11 cellular contexts compared by ENCODE assay signal in the genomic region with DNA sequence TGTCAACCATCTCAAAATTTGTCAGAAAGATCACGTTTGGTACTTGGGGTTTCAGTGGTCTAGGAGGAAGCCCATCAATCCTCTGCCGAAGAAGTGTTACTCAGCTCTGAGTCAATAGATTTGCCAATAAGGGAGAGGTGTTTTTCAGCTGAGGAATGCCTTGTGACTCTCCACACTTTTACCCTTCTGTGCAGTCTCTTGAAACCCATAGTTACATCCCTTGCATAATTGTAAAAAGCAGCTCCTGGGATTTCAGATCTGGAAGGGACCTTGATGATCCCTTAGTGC. TPM values are rescaled to one million over a fixed set of nuclear protein-coding genes. Genes with fewer than 3 reads are reported as not detected.
A peak's percentile ranks its signal among the peaks of the same experiment; 100 is the strongest.
DNase-seq lines count a peak whose midpoint lies in the region; ATAC-seq and TF ChIP-seq lines count a peak whose summit lies in the region.
"Had no signal": no experiment of that assay in that cellular context is flagged by ENCODE, and none has a peak within 500 bp of the region (broad histone marks: within the 10 kb centered on the region; RNA-seq: fewer than 3 reads in every experiment).

No MANE protein-coding gene starts in this region.

- DNase-seq in activated CD4-positive, CD25-positive, alpha-beta regulatory T cell (lab: John Stamatoyannopoulos, UW) = no peak
- peak; percentile 84 for DNase-seq in RWPE1 (ENCODE audit: low spot score)
- peak; percentile 51 for DNase-seq in fibroblast of gingiva (ENCODE audit: low read depth)
- DNase-seq in stromal cell of bone marrow (ENCODE audit: low read depth) = peak; percentile 68
- no peak for DNase-seq in activated gamma-delta T cell treated with Interleukin-2 at 50 U/mL for 16 hours
- no peak for DNase-seq in NCI-H1048 (lab: John Stamatoyannopoulos, UW)
- DNase-seq in MG63 = no peak
- DNase-seq: 8988T; naive thymus-derived CD8-positive, alpha-beta T cell had no signal

- no peak overlapping the region for H3K4me3 ChIP-seq in MG63
- H3K4me3 ChIP-seq: cardiac muscle cell had no signal

- no peaks in the 10 kb centered on the region for H3K36me3 ChIP-seq in MG63
- H3K36me3 ChIP-seq: cardiac muscle cell had no signal

- ATAC-seq in activated CD4-positive, CD25-positive, alpha-beta regulatory T cell treated with anti-CD3 and anti-CD28 coated beads, Interleukin-2, amount 50 U/mL, for 24 hours = peak; percentile 36 to 47
- ATAC-seq: naive thymus-derived CD8-positive, alpha-beta T cell had no signal

- H3K9me3 ChIP-seq in MG63 = no peaks in the 10 kb centered on the region

- CTCF ChIA-PET in RWPE1 (lab: Yijun Ruan, JAX) = interaction anchor here (0.5 kb wide), 1 partner anchor 35 kb away, joined by 5 read pairs; no protein-coding TSS in a partner anchor

- TF ChIP-seq CTCF in RWPE1 (conservative IDR thresholded peaks at IDR 0.05; ENCODE audit: low read depth) = no peak

- H3K27me3 ChIP-seq in MG63 = no peaks in the 10 kb centered on the region
- H3K27me3 ChIP-seq: cardiac muscle cell had no signal

- H3K27ac ChIP-seq in RWPE1 = peak overlapping the region; percentile 70
- H3K27ac ChIP-seq: cardiac muscle cell had no signal

- POLR2A ChIA-PET in RWPE1 (lab: Yijun Ruan, JAX; ENCODE audit: low non-redundant PET) = no interaction called here

RNA-seq across cellular contexts. Expression of a gene that starts 47.5 kb away (rescaled TPM):
- not detected in 2 replicates for total RNA-seq in MG63 (2014; rRNA removed; shearing (Covaris generic); ENCODE audit: low replicate concordance)
- total RNA-seq: cardiac muscle cell; naive thymus-derived CD8-positive, alpha-beta T cell had no signal

Comparison
In these comparisons a context has a peak if more than half of its experiments do, and no peak if none do; other contexts are left out.
1. DNase-seq: peak in RWPE1 (single experiment), fibroblast of gingiva (single experiment) and stromal cell of bone marrow (single experiment); none in activated CD4-positive, CD25-positive, alpha-beta regulatory T cell (0 of 4), activated gamma-delta T cell treated with Interleukin-2 at 50 U/mL for 16 hours (single experiment), NCI-H1048 (single experiment) and MG63 (single experiment).